ENCODE assay signal across 1 cellular context in genomic region chr12:2955888-2956287, GRCh38.
TF ChIP-seq lines count a peak whose summit lies in the region.

No MANE protein-coding gene starts in this region.

TF ChIP-seq in HepG2, 621 proteins besides CTCF, POLR2A, EP300 and RAD21:
- TF ChIP-seq ZNF580 (CRISPR knock-in tag; IDR thresholded peaks at IDR 0.05; ENCODE audit: borderline replicate concordance, low read depth) (no peak), ZNF770 (CRISPR knock-in tag; IDR thresholded peaks at IDR 0.05) (0 out of 2 replicates have a peak, but pooled peaks have one; percentile 22), POLR2G (IDR thresholded peaks at IDR 0.05; ENCODE audit: low read depth, low read length) (no peak), SNAI1 (CRISPR knock-in tag; IDR thresholded peaks at IDR 0.05; ENCODE audit: borderline replicate concordance) (no peak)
